Comparison of ENCODE assay signal across 14 cellular contexts in genomic region chr11:57775474-57775873, GRCh38. TPM values are rescaled to one million over a fixed set of nuclear protein-coding genes. Genes with fewer than 3 reads are reported as not detected.
A peak's percentile ranks its signal among the peaks of the same experiment; 100 is the strongest.
DNase-seq lines count a peak whose midpoint lies in the region; ATAC-seq, FAIRE-seq and TF ChIP-seq lines count a peak whose summit lies in the region.
"Had no signal": no experiment of that assay in that cellular context is flagged by ENCODE, and none has a peak within 500 bp of the region (broad histone marks: within the 10 kb centered on the region; RNA-seq: fewer than 3 reads in every experiment).

No MANE protein-coding gene starts in this region.

- intact Hi-C loops in pancreas (cut with DNase I), result no loop called here

- H3K27me3 ChIP-seq in gastroesophageal sphincter (no peaks in the 10 kb centered on the region), pancreas (no peaks in the 10 kb centered on the region)
- H3K27me3 ChIP-seq: BE2C had no signal

- TF ChIP-seq POLR2A in A549 (IDR thresholded peaks at IDR 0.05; ENCODE audit: low read length), result no peak
- no peak for TF ChIP-seq POLR2A in gastroesophageal sphincter (IDR thresholded peaks at IDR 0.05)

- FAIRE-seq in A549 (lab: Jason Lieb, UNC), result no peak
- no peak for FAIRE-seq in pancreas (lab: Jason Lieb, UNC)
- FAIRE-seq: GM12891 had no signal

- CTCF ChIA-PET in A549 (lab: Yijun Ruan, JAX), result interaction anchor here (1.0 to 2.3 kb wide), 4 partner anchors 12 to 25 kb away, joined by 3 to 12 read pairs (median 4); partner anchors contain the start of gene BTBD18

- no peak for DNase-seq in A549 (ENCODE audit: low read depth in 1 of 2, low spot score in 1 of 2)
- DNase-seq in pancreas, result no peak
- DNase-seq in AML-193 (lab: John Stamatoyannopoulos, UW), result no peak
- DNase-seq in NCI-H774 (lab: John Stamatoyannopoulos, UW), result no peak
- DNase-seq in germinal center (ENCODE audit: low spot score), result no peak
- DNase-seq: activated gamma-delta T cell, BE2C, NCI-H2171 treated with DMSO at 0.1 percent for 48 hours, T-helper 9 cell had no signal

- POLR2A ChIA-PET in A549 (lab: Yijun Ruan, JAX), result interaction anchor here (1.2 kb wide), 1 partner anchor 27 kb away, joined by 3 read pairs; no protein-coding TSS in a partner anchor

- H3K4me3 ChIP-seq in A549 (no peak overlapping the region), gastroesophageal sphincter (peak overlapping the region in 1 of 2 donors; percentile 4), pancreas (no peak overlapping the region)
- H3K4me3 ChIP-seq: mucosa of descending colon had no signal

- 62% methylated on average over 5 of the region's 5 CpGs for WGBS in A549 (ENCODE audit: missing lambda C conversion rate)
- 28 to 30% methylated on average over 5 of the region's 5 CpGs for WGBS in gastroesophageal sphincter (ENCODE audit: low coverage in 1 of 2), 2 donors
- 43 to 45% methylated on average over 5 of the region's 5 CpGs for WGBS in pancreas, 2 donors

- TF ChIP-seq RAD21 in A549 (conservative IDR thresholded peaks at IDR 0.05 in 1 of 2, IDR thresholded peaks at IDR 0.05 in 1 of 2), result no peak

- TF ChIP-seq EP300 in A549 (IDR thresholded peaks at IDR 0.05), result no peak
- TF ChIP-seq EP300 in gastroesophageal sphincter (IDR thresholded peaks at IDR 0.05), result no peak

- TF ChIP-seq CTCF in A549 (IDR thresholded peaks at IDR 0.05) (no peak), VCaP (conservative IDR thresholded peaks at IDR 0.05) (no peak), gastroesophageal sphincter (IDR thresholded peaks at IDR 0.05) (no peak), pancreas (IDR thresholded peaks at IDR 0.05) (no peak)

- no peaks in the 10 kb centered on the region for H3K36me3 ChIP-seq in gastroesophageal sphincter
- no peaks in the 10 kb centered on the region for H3K36me3 ChIP-seq in pancreas
- H3K36me3 ChIP-seq: BE2C had no signal

- H3K27ac ChIP-seq in A549, result peak overlapping the region; percentile 83 to 88; a peak in 5 of 6 replicates
- H3K27ac ChIP-seq in VCaP, result peak overlapping the region; percentile 92
- peak overlapping the region; percentile 81 to 95 (median 84) for H3K27ac ChIP-seq in gastroesophageal sphincter
- H3K27ac ChIP-seq in pancreas, result peak overlapping the region; percentile 8 to 85 (median 30)

- peak overlapping the region; percentile 93 for H3K4me2 ChIP-seq in A549

- peaks cover 83% of the 10 kb centered on the region for H3K4me1 ChIP-seq in A549
- peaks cover 51 to 98% (median 52%) of the 10 kb centered on the region in 3 donors for H3K4me1 ChIP-seq in gastroesophageal sphincter
- H3K4me1 ChIP-seq in pancreas, result peaks cover 62 to 80% (median 76%) of the 10 kb centered on the region in 3 donors

- H3K9me3 ChIP-seq in A549, result no peaks in the 10 kb centered on the region
- H3K9me3 ChIP-seq in gastroesophageal sphincter, result no peaks in the 10 kb centered on the region
- no peaks in the 10 kb centered on the region for H3K9me3 ChIP-seq in pancreas
- H3K9me3 ChIP-seq: BE2C, mucosa of descending colon had no signal

- no peak for ATAC-seq in A549
- ATAC-seq in gastroesophageal sphincter, result no peak
- no peak for ATAC-seq in pancreas
- no peak for ATAC-seq in GM21423 (IDR thresholded peaks at IDR 0.05; ENCODE audit: unreplicated experiment)
- ATAC-seq: mucosa of descending colon had no signal

TF ChIP-seq in A549, 52 proteins besides CTCF, POLR2A, EP300 and RAD21:
- TF ChIP-seq RFX5 (IDR thresholded peaks at IDR 0.05), result no peak

RNA-seq across cellular contexts. Expression of gene CTNND1, which starts 13.9 kb away (rescaled TPM):
- 146 and 148 TPM in 2 replicates for polyA plus RNA-seq in A549 (2011; rRNA removed)
- polyA plus RNA-seq in A549 (2012; cell fraction: cytosol; rRNA removed), result 54.5 and 62.5 TPM in 2 replicates
- 107 and 112 TPM in 2 replicates for polyA plus RNA-seq in A549 (2012; cell fraction: nucleus; rRNA removed)
- 72.8 to 74.5 TPM (median 74.1 TPM) in 3 replicates for polyA plus RNA-seq in A549 (2017; fragmentation: RNase III; extraction: RNeasy Plus Mini Kit Qiagen cat#74134 plus additional on column Dnase treatment)
- 431 and 540 TPM in 2 replicates for polyA minus RNA-seq in A549 (2011; rRNA and poly(A)+ RNA removed)
- total RNA-seq in gastroesophageal sphincter, result 100 to 1,000 TPM in 1 of 4 donors, 10 to 100 TPM in 3; 87.6 to 123 (median 93.8) TPM
- 100 to 1,000 TPM; 113 to 203 (median 131) TPM for total RNA-seq in pancreas
- polyA plus RNA-seq in pancreas, result 10 to 100 TPM; 42.7 to 73.1 TPM

RNA-seq across cellular contexts. Expression of gene BTBD18, which starts 23.9 kb away (rescaled TPM):
- polyA plus RNA-seq in A549 (2011; rRNA removed) (not detected in 2 replicates), A549 (2017; fragmentation: RNase III; extraction: RNeasy Plus Mini Kit Qiagen cat#74134 plus additional on column Dnase treatment) (not detected in 3 replicates), pancreas (under 1 TPM in 1 of 2 donors, not detected in 1; 0.05 TPM)
- not detected in 2 replicates for polyA plus RNA-seq in A549 (2012; cell fraction: cytosol; rRNA removed)
- polyA plus RNA-seq in A549 (2012; cell fraction: nucleus; rRNA removed), result not detected in 2 replicates
- not detected in 2 replicates for polyA minus RNA-seq in A549 (2011; rRNA and poly(A)+ RNA removed)
- total RNA-seq in gastroesophageal sphincter (not detected), pancreas (not detected)
- total RNA-seq: mucosa of descending colon had no signal

RNA-seq across cellular contexts. Expression of gene SELENOH, which starts 34.2 kb away (rescaled TPM):
- polyA plus RNA-seq in A549 (2011; rRNA removed) (99.7 and 115 TPM in 2 replicates), A549 (2017; fragmentation: RNase III; extraction: RNeasy Plus Mini Kit Qiagen cat#74134 plus additional on column Dnase treatment) (91.4 to 96.3 TPM (median 91.8 TPM) in 3 replicates), pancreas (10 to 100 TPM; 62.9 to 96.4 TPM)
- polyA plus RNA-seq in A549 (2012; cell fraction: cytosol; rRNA removed), result 202 and 204 TPM in 2 replicates
- 138 and 154 TPM in 2 replicates for polyA plus RNA-seq in A549 (2012; cell fraction: nucleus; rRNA removed)
- polyA minus RNA-seq in A549 (2011; rRNA and poly(A)+ RNA removed), result 9.0 and 11.6 TPM in 2 replicates
- total RNA-seq in gastroesophageal sphincter (100 to 1,000 TPM in 2 of 4 donors, 10 to 100 TPM in 2; 81.2 to 143 (median 97.0) TPM), pancreas (10 to 100 TPM; 32.1 to 65.3 (median 56.0) TPM)

Comparison
In these comparisons a context has a peak if more than half of its experiments do, and no peak if none do; other contexts are left out.
1. H3K27ac ChIP-seq: peak in every context shown above with its lines; median percentile 92 in VCaP; 86 in A549; 84 in gastroesophageal sphincter; 30 in pancreas.